8 cellular contexts compared by ENCODE assay signal in the genomic region with DNA sequence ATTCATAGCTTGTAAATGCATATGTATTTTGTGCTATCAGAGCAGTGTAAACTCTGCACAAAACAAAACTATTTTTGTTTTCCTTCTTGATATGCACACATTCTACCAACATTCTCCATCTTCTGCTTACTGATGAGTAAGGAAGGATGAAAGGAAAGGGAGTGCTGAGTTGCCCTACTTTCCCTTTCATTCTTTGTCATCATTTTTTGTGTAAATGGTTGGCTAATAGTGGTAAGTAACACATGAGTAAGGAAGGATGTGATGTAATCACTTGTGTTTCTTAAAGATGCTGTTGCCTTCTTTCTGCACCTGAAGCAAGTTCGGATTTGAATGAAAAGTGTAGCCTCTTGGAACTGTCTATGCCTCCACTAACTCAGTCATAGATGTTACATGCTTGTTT. TPM values are rescaled to one million over a fixed set of nuclear protein-coding genes. Genes with fewer than 3 reads are reported as not detected.
DNase-seq lines count a peak whose midpoint lies in the region; ATAC-seq lines count a peak whose summit lies in the region.

No MANE protein-coding gene starts in this region.

- H3K4me1 Mint-ChIP-seq in activated T-cell treated with anti-CD3 and anti-CD28 coated beads, Interleukin-2, amount 50 U/mL, for 4 hours (ENCODE audit: low read depth): peaks cover 37% of the 10 kb centered on the region
- H3K4me1 Mint-ChIP-seq in activated naive CD8-positive, alpha-beta T cell treated with anti-CD3 and anti-CD28 coated beads, Interleukin-2, amount 50 U/mL, for 24 hours: peaks cover 38% of the 10 kb centered on the region
- H3K4me1 Mint-ChIP-seq in stimulated activated naive CD8-positive, alpha-beta T cell treated with anti-CD3 and anti-CD28 coated beads, Interleukin-15, Interleukin-2, amounts not matched to agents 100 ng/mL and 50 ng/mL, for 24 hours (ENCODE audit: low read depth): peaks cover 44% of the 10 kb centered on the region

- no peaks in the 10 kb centered on the region for H3K27me3 Mint-ChIP-seq in activated T-cell treated with anti-CD3 and anti-CD28 coated beads, Interleukin-2, amount 50 U/mL, for 4 hours (ENCODE audit: low read depth)
- H3K27me3 Mint-ChIP-seq in activated naive CD8-positive, alpha-beta T cell treated with anti-CD3 and anti-CD28 coated beads, Interleukin-2, amount 50 U/mL, for 24 hours: no peaks in the 10 kb centered on the region
- H3K27me3 Mint-ChIP-seq in stimulated activated naive CD8-positive, alpha-beta T cell treated with anti-CD3 and anti-CD28 coated beads, Interleukin-15, Interleukin-2, amounts not matched to agents 100 ng/mL and 50 ng/mL, for 24 hours: no peaks in the 10 kb centered on the region

- H3K27ac Mint-ChIP-seq in activated naive CD8-positive, alpha-beta T cell treated with anti-CD3 and anti-CD28 coated beads, Interleukin-2, amount 50 U/mL, for 24 hours: peak overlapping the region; percentile 63
- H3K27ac Mint-ChIP-seq in stimulated activated naive CD8-positive, alpha-beta T cell treated with anti-CD3 and anti-CD28 coated beads, Interleukin-15, Interleukin-2, amounts not matched to agents 100 ng/mL and 50 ng/mL, for 24 hours: peak overlapping the region; percentile 77

- no peaks in the 10 kb centered on the region for H3K9me3 Mint-ChIP-seq in activated T-cell treated with anti-CD3 and anti-CD28 coated beads, Interleukin-2, amount 50 U/mL, for 4 hours
- H3K9me3 Mint-ChIP-seq in activated naive CD8-positive, alpha-beta T cell treated with anti-CD3 and anti-CD28 coated beads, Interleukin-2, amount 50 U/mL, for 24 hours: no peaks in the 10 kb centered on the region
- no peaks in the 10 kb centered on the region for H3K9me3 Mint-ChIP-seq in stimulated activated naive CD8-positive, alpha-beta T cell treated with anti-CD3 and anti-CD28 coated beads, Interleukin-15, Interleukin-2, amounts not matched to agents 100 ng/mL and 50 ng/mL, for 24 hours

- peaks cover 11% of the 10 kb centered on the region for H3K36me3 Mint-ChIP-seq in activated T-cell treated with anti-CD3 and anti-CD28 coated beads, Interleukin-2, amount 50 U/mL, for 4 hours (ENCODE audit: insufficient read depth)
- peaks cover 21% of the 10 kb centered on the region for H3K36me3 Mint-ChIP-seq in activated naive CD8-positive, alpha-beta T cell treated with anti-CD3 and anti-CD28 coated beads, Interleukin-2, amount 50 U/mL, for 24 hours (ENCODE audit: low read depth)
- H3K36me3 Mint-ChIP-seq in stimulated activated naive CD8-positive, alpha-beta T cell treated with anti-CD3 and anti-CD28 coated beads, Interleukin-15, Interleukin-2, amounts not matched to agents 100 ng/mL and 50 ng/mL, for 24 hours (ENCODE audit: low read depth): peaks cover 35% of the 10 kb centered on the region

- peak; percentile 19 to 25 for ATAC-seq in activated T-cell treated with anti-CD3 and anti-CD28 coated beads, Interleukin-2, amount 50 U/mL, for 4 hours
- ATAC-seq in HG03442 (IDR thresholded peaks at IDR 0.05; ENCODE audit: unreplicated experiment): peak; percentile 35
- ATAC-seq in activated naive CD8-positive, alpha-beta T cell treated with anti-CD3 and anti-CD28 coated beads, Interleukin-2, amount 50 U/mL, for 24 hours: peak; percentile 26

- H3K4me3 Mint-ChIP-seq in activated T-cell treated with anti-CD3 and anti-CD28 coated beads, Interleukin-2, amount 50 U/mL, for 4 hours: peak overlapping the region; percentile 7
- H3K4me3 Mint-ChIP-seq in activated naive CD8-positive, alpha-beta T cell treated with anti-CD3 and anti-CD28 coated beads, Interleukin-2, amount 50 U/mL, for 24 hours: peak overlapping the region; percentile 12
- peak overlapping the region; percentile 15 for H3K4me3 Mint-ChIP-seq in stimulated activated naive CD8-positive, alpha-beta T cell treated with anti-CD3 and anti-CD28 coated beads, Interleukin-15, Interleukin-2, amounts not matched to agents 100 ng/mL and 50 ng/mL, for 24 hours

- no peak for DNase-seq in activated T-cell treated with anti-CD3 and anti-CD28 coated beads, Interleukin-2, amount 50 U/mL, for 4 hours
- DNase-seq in activated T-cell treated with anti-CD3 and anti-CD28 coated beads for 4 hours: no peak
- DNase-seq in activated naive CD8-positive, alpha-beta T cell treated with anti-CD3 and anti-CD28 coated beads, Interleukin-2, amount 50 U/mL, for 24 hours: no peak
- DNase-seq in SHP77 (lab: John Stamatoyannopoulos, UW): no peak
- DNase-seq in NCI-H1417 treated with DMSO at 0.1 percent for 48 hours (lab: John Stamatoyannopoulos, UW): no peak
- no peak for DNase-seq in DMS79 (lab: John Stamatoyannopoulos, UW)

RNA-seq across cellular contexts. Expression of a gene that starts 4.6 kb away (rescaled TPM):
- 10 to 100 TPM; 12.7 to 18.8 (median 14.5) TPM for total RNA-seq in activated T-cell treated with anti-CD3 and anti-CD28 coated beads, Interleukin-2, amount 50 U/mL, for 4 hours
